ENCODE assay signal across 22 cellular contexts in the genomic region with DNA sequence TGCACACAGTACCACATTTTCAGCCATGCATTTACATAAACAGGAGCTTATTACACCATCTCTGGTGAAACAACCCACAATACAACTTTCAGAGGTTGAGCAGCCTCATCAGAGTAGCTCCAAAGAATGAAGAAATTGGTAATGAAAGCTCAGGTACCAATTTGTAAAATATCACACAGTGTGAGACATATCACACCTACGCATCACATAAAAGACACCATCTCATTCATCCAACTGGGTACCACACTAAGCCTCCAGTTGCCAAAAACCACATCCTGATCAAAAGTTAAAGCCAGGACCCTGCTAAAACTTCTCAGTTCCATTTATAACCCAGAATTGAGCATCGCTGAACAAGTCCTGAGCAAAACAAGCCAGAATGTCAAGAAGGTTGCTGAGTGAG. TPM values are rescaled to one million over a fixed set of nuclear protein-coding genes. Genes with fewer than 3 reads are reported as not detected.
A peak's percentile ranks its signal among the peaks of the same experiment; 100 is the strongest.
DNase-seq lines count a peak whose midpoint lies in the region; ATAC-seq, FAIRE-seq and TF ChIP-seq lines count a peak whose summit lies in the region.
"Had no signal": no experiment of that assay in that cellular context is flagged by ENCODE, and none has a peak within 500 bp of the region (broad histone marks: within the 10 kb centered on the region; RNA-seq: fewer than 3 reads in every experiment).

No MANE protein-coding gene starts in this region.

- H3K9me3 ChIP-seq in GM12878 (replicated peaks; ENCODE audit: control insufficient read depth, insufficient read depth, low read length), result no peaks in the 10 kb centered on the region
- no peaks in the 10 kb centered on the region for H3K9me3 ChIP-seq in heart right ventricle
- H3K9me3 ChIP-seq: BE2C, tibial nerve had no signal

- no peak for TF ChIP-seq RAD21 in GM12878 (IDR thresholded peaks at IDR 0.05; ENCODE audit: insufficient read depth, low read depth, low read length)

- no peak overlapping the region for H3K27ac ChIP-seq in GM12878 (ENCODE audit: control insufficient read depth, insufficient read depth)
- H3K27ac ChIP-seq in heart right ventricle, result no peak overlapping the region
- H3K27ac ChIP-seq: HL-60, PC-9, tibial nerve had no signal

- intact Hi-C loops in GM12878 (cut with micrococcal nuclease; ENCODE audit: unreplicated experiment), result no loop called here
- intact Hi-C loops in heart right ventricle (cut with DNase I), result loop anchor here in 1 of 10 donors (5.0 kb wide), 1 partner anchor 37 kb away; no protein-coding TSS in a partner anchor

- H3K4me3 ChIP-seq in GM12878, result no peak overlapping the region
- no peak overlapping the region for H3K4me3 ChIP-seq in heart right ventricle
- H3K4me3 ChIP-seq: PC-9, tibial nerve had no signal

- no peak for TF ChIP-seq CTCF in GM12878 (IDR thresholded peaks at IDR 0.05 in 2 of 3, conservative IDR thresholded peaks at IDR 0.05 in 1 of 3; ENCODE audit: control insufficient read depth in 2 of 3, extremely low read depth in 1 of 3, insufficient read depth in 1 of 3, low read depth in 3 of 3, low read length in 3 of 3)
- TF ChIP-seq CTCF in heart right ventricle (IDR thresholded peaks at IDR 0.05), result no peak

- WGBS in GM12878 (ENCODE audit: insufficient coverage, insufficient replicate concordance, low lambda C conversion rate, missing lambda C conversion rate), result 59% methylated on average over 2 of the region's 2 CpGs
- WGBS in heart right ventricle, 2 donors, result 95 to 98% methylated on average over 2 of the region's 2 CpGs

- H3K36me3 ChIP-seq in GM12878 (ENCODE audit: control insufficient read depth in 2 of 2, insufficient read depth in 2 of 2, low read length in 1 of 2) (no peaks in the 10 kb centered on the region), heart right ventricle (no peaks in the 10 kb centered on the region)
- H3K36me3 ChIP-seq: BE2C, tibial nerve had no signal

- no TSS peak for BruUV-seq in GM12878 (replicated peaks; lab: Mats Ljungman, UMichigan)

- H3K4me3 Mint-ChIP-seq in activated T-cell treated with anti-CD3 and anti-CD28 coated beads, Interleukin-2, amount 50 U/mL, for 4 hours, result no peak overlapping the region
- no peak overlapping the region for H3K4me3 Mint-ChIP-seq in stimulated activated memory B cell treated with anti-CD40 and anti-IgM and Interleukin-4, amounts not matched to agents 10 μg/mL and 1 μg/mL and 100 μg/mL, for 72 hours
- H3K4me3 Mint-ChIP-seq: naive thymus-derived CD8-positive, alpha-beta T cell had no signal

- ATAC-seq in activated T-cell treated with anti-CD3 and anti-CD28 coated beads, Interleukin-2, amount 50 U/mL, for 4 hours, result peak; percentile 65 to 72
- ATAC-seq in HG02870 (IDR thresholded peaks at IDR 0.05; ENCODE audit: unreplicated experiment), result peak; percentile 58
- no peak for ATAC-seq in GM12878
- ATAC-seq in stimulated activated memory B cell treated with anti-CD40 and anti-IgM and Interleukin-4, amounts not matched to agents 10 μg/mL and 1 μg/mL and 100 μg/mL, for 72 hours, result peak; percentile 29
- no peak for ATAC-seq in GM18858 (IDR thresholded peaks at IDR 0.05; ENCODE audit: unreplicated experiment)
- no peak for ATAC-seq in heart right ventricle
- ATAC-seq: naive thymus-derived CD8-positive, alpha-beta T cell; Right ventricle myocardium inferior had no signal

- SMC1A ChIA-PET in GM12878 (lab: Charles Lee; ENCODE audit: uncharacterized antibody, unreplicated experiment), result interaction anchor here (1.3 kb wide), 1 partner anchor 25 kb away, joined by 3 read pairs; no protein-coding TSS in a partner anchor

- H3K27ac Mint-ChIP-seq in stimulated activated memory B cell treated with anti-CD40 and anti-IgM and Interleukin-4, amounts not matched to agents 10 μg/mL and 1 μg/mL and 100 μg/mL, for 72 hours, result no peak overlapping the region
- H3K27ac Mint-ChIP-seq: naive thymus-derived CD8-positive, alpha-beta T cell had no signal

- no peak for DNase-seq in activated T-cell treated with anti-CD3 and anti-CD28 coated beads, Interleukin-2, amount 50 U/mL, for 4 hours
- DNase-seq in activated T-cell treated with anti-CD3 and anti-CD28 coated beads, Interleukin-2, amount 50 U/mL, for 1 hour, result no peak
- DNase-seq in GM12878 (ENCODE audit: low read depth, low spot score), result no peak
- no peak for DNase-seq in SK-N-DZ (ENCODE audit: low spot score)
- no peak for DNase-seq in heart right ventricle
- DNase-seq: ACHN; activated CD4-positive, alpha-beta T cell treated with anti-CD3 and anti-CD28 coated beads for 4 hours; activated effector memory CD4-positive, alpha-beta T cell treated with anti-CD3 and anti-CD28 coated beads, Interleukin-2, amount 50 U/mL, for 16 hours; BE2C; kidney; MV-4-11; naive thymus-derived CD8-positive, alpha-beta T cell; NCI-H146; PC-9 had no signal

- no peak overlapping the region for H3K4me2 ChIP-seq in GM12878 (ENCODE audit: control insufficient read depth, insufficient read depth)
- H3K4me2 ChIP-seq: PC-9 had no signal

- POLR2A ChIA-PET in GM12878 (lab: Charles Lee), result no interaction called here

- RAD21 ChIA-PET in GM12878 (lab: Charles Lee; ENCODE audit: unreplicated experiment), result no interaction called here

- no peak overlapping the region for H2AFZ ChIP-seq in GM12878 (ENCODE audit: control insufficient read depth, low read depth, low read length)
- H2AFZ ChIP-seq: PC-9 had no signal

- H3K9ac ChIP-seq in GM12878 (ENCODE audit: control insufficient read depth, insufficient read depth, low read length), result no peak overlapping the region

- H3K27me3 Mint-ChIP-seq in activated T-cell treated with anti-CD3 and anti-CD28 coated beads, Interleukin-2, amount 50 U/mL, for 4 hours (ENCODE audit: low read depth), result peaks cover 50% of the 10 kb centered on the region
- no peaks in the 10 kb centered on the region for H3K27me3 Mint-ChIP-seq in stimulated activated memory B cell treated with anti-CD40 and anti-IgM and Interleukin-4, amounts not matched to agents 10 μg/mL and 1 μg/mL and 100 μg/mL, for 72 hours

- CTCF ChIA-PET in GM12878 (lab: Yijun Ruan, JAX), result interaction anchor here (0.7 kb wide), 1 partner anchor 10 kb away, joined by 3 read pairs; no protein-coding TSS in a partner anchor

- H4K20me1 ChIP-seq in GM12878 (ENCODE audit: control insufficient read depth, insufficient read depth), result no peaks in the 10 kb centered on the region

- H3K27me3 ChIP-seq in GM12878 (replicated peaks in 1 of 2; ENCODE audit: control insufficient read depth in 2 of 2, insufficient read depth in 2 of 2, low read length in 1 of 2), result peaks cover 3 to 17% of the 10 kb centered on the region in 2 experiments; a peak in 3 of 4 replicates
- H3K27me3 ChIP-seq in heart right ventricle, result peaks cover 8 to 97% (median 77%) of the 10 kb centered on the region in 7 donors

- TF ChIP-seq EP300 in GM12878 (IDR thresholded peaks at IDR 0.05; ENCODE audit: borderline replicate concordance in 1 of 2, control insufficient read depth in 1 of 2, low read depth in 2 of 2, low read length in 2 of 2), result no peak

- H3K4me1 Mint-ChIP-seq in activated T-cell treated with anti-CD3 and anti-CD28 coated beads, Interleukin-2, amount 50 U/mL, for 4 hours (ENCODE audit: low read depth), result peaks cover 24% of the 10 kb centered on the region
- H3K4me1 Mint-ChIP-seq in stimulated activated memory B cell treated with anti-CD40 and anti-IgM and Interleukin-4, amounts not matched to agents 10 μg/mL and 1 μg/mL and 100 μg/mL, for 72 hours, result peaks cover 53% of the 10 kb centered on the region

- in situ Hi-C loops in GM12878 (cut with MboI), result no loop called here

- no peaks in the 10 kb centered on the region for H3K9me3 Mint-ChIP-seq in activated T-cell treated with anti-CD3 and anti-CD28 coated beads, Interleukin-2, amount 50 U/mL, for 4 hours
- H3K9me3 Mint-ChIP-seq in stimulated activated memory B cell treated with anti-CD40 and anti-IgM and Interleukin-4, amounts not matched to agents 10 μg/mL and 1 μg/mL and 100 μg/mL, for 72 hours, result no peaks in the 10 kb centered on the region
- H3K9me3 Mint-ChIP-seq: brain had no signal

- no peaks in the 10 kb centered on the region for H3K36me3 Mint-ChIP-seq in activated T-cell treated with anti-CD3 and anti-CD28 coated beads, Interleukin-2, amount 50 U/mL, for 4 hours (ENCODE audit: insufficient read depth)
- H3K36me3 Mint-ChIP-seq in stimulated activated memory B cell treated with anti-CD40 and anti-IgM and Interleukin-4, amounts not matched to agents 10 μg/mL and 1 μg/mL and 100 μg/mL, for 72 hours, result no peaks in the 10 kb centered on the region
- H3K36me3 Mint-ChIP-seq: brain had no signal

- no peaks in the 10 kb centered on the region for H3K79me2 ChIP-seq in GM12878 (ENCODE audit: control insufficient read depth, insufficient read depth, low read length)

- TF ChIP-seq POLR2A in GM12878 (IDR thresholded peaks at IDR 0.05; ENCODE audit: low read depth, low read length), result no peak

- FAIRE-seq in GM12878 (lab: Jason Lieb, UNC), result no peak
- FAIRE-seq: kidney had no signal

- H3K4me1 ChIP-seq in GM12878 (ENCODE audit: control insufficient read depth, insufficient read depth, low read length) (no peaks in the 10 kb centered on the region; the same call in 1 of the 2 replicates), heart right ventricle (peaks cover 0 to 38% (median 14%) of the 10 kb centered on the region in 9 donors)
- H3K4me1 ChIP-seq: BE2C had no signal

RNA-seq across cellular contexts. Expression of a gene that starts 4.6 kb away (rescaled TPM):
- under 1 TPM; 0.13 to 0.20 (median 0.14) TPM for total RNA-seq in activated T-cell treated with anti-CD3 and anti-CD28 coated beads, Interleukin-2, amount 50 U/mL, for 4 hours
- total RNA-seq in GM12878 (2013; cell fraction: nucleolus; rRNA removed), result 4.9 and 6.1 TPM in 2 replicates
- total RNA-seq in GM12878 (2014; rRNA removed) (0.05 and 0.11 TPM in 2 replicates), GM12878 (2014; rRNA removed; fragmentation: Illumina TruSeq; extraction: Trizol) (0.05 TPM in 1 of 2 replicates, not detected in the other), GM12878 (2021) (not detected in 2 replicates), heart right ventricle (under 1 TPM; 0.16 to 0.80 (median 0.35) TPM)
- 0.43 TPM for polyA plus RNA-seq in GM12878 (2011; ENCODE audit: low read depth)
- polyA plus RNA-seq in GM12878 (2011; rRNA removed) (0.07 TPM in 2 replicates), GM12878 (2014; fragmentation: Illumina TruSeq; extraction: Trizol) (0.06 TPM in 1 of 2 replicates, not detected in the other), GM12878 (2014; fragmentation: Nextera tagmentation; extraction: Ambion mirVana) (under 1 TPM; 0.05 to 0.06 TPM), GM12878 (2014; rRNA removed) (not detected in 2 replicates), GM12878 (2016; fragmentation: Nextera tagmentation; extraction: Ambion mirVana) (under 1 TPM in 1 of 2 experiments, not detected in 1; 0.10 TPM), heart right ventricle (1 to 10 TPM in 1 of 2 donors, under 1 TPM in 1; 0.88 to 1.7 TPM)
- 0.10 TPM in 1 of 2 replicates, not detected in the other for polyA plus RNA-seq in GM12878 (2011; cell fraction: cytosol; rRNA removed)
- polyA plus RNA-seq in GM12878 (2011; cell fraction: nucleus; rRNA removed), result 0.06 TPM in 1 of 2 replicates, not detected in the other
- polyA plus RNA-seq in GM12878 (2012), result 0.69 and 0.94 TPM in 2 replicates
- polyA minus RNA-seq in GM12878 (2011; rRNA and poly(A)+ RNA removed), result 0.15 TPM in 1 of 2 replicates, not detected in the other
- polyA minus RNA-seq in GM12878 (2011; cell fraction: cytosol; rRNA and poly(A)+ RNA removed), result not detected in 2 replicates
- not detected in 2 replicates for polyA minus RNA-seq in GM12878 (2011; cell fraction: nucleus; rRNA and poly(A)+ RNA removed)
- 9.7 and 13.9 TPM in 2 replicates for polyA plus RNA-seq in SK-N-DZ (2014; cell fraction: cytosol; rRNA removed)
- polyA plus RNA-seq in SK-N-DZ (2014; cell fraction: nucleus; rRNA removed), result 8.8 and 9.9 TPM in 2 replicates
- total RNA-seq: naive thymus-derived CD8-positive, alpha-beta T cell; NCI-H460; tibial nerve had no signal

Comparison
In these comparisons a context has a peak if more than half of its experiments do, and no peak if none do; other contexts are left out.
1. ATAC-seq: peak in activated T-cell treated with anti-CD3 and anti-CD28 coated beads, Interleukin-2, amount 50 U/mL, for 4 hours (2 of 2), HG02870 (single experiment) and stimulated activated memory B cell treated with anti-CD40 and anti-IgM and Interleukin-4, amounts not matched to agents 10 μg/mL and 1 μg/mL and 100 μg/mL, for 72 hours (single experiment); none in GM12878 (single experiment), GM18858 (single experiment) and heart right ventricle (0 of 8).